ENCODE assay signal across 10 cellular contexts in genomic region chr18:64044616-64045015, GRCh38.
"Had no signal": no experiment of that assay in that cellular context is flagged by ENCODE, and none has a peak within 500 bp of the region (broad histone marks: within the 10 kb centered on the region; RNA-seq: fewer than 3 reads in every experiment).

No MANE protein-coding gene starts in this region.

- H3K36me3 ChIP-seq: HAP-1 had no signal

- H2AFZ ChIP-seq: GM23248 had no signal

- FAIRE-seq: HepG2 had no signal

- DNase-seq: GM23248, GOT3, H7, HFFc6, KBM-7 had no signal

- H3K4me3 ChIP-seq: GM23248, HAP-1 had no signal

- H3K9ac ChIP-seq: GM23248, KMS-11 had no signal

- H3K4me2 ChIP-seq: KMS-11 had no signal

- H3K9me3 ChIP-seq: HAP-1 had no signal

- H3K27ac ChIP-seq: GM23248, HL-60, KMS-11 had no signal

- ATAC-seq: HCT116, HepG2 had no signal

- H3K4me1 ChIP-seq: HAP-1 had no signal
